8 cellular contexts compared by ENCODE assay signal in the genomic region with DNA sequence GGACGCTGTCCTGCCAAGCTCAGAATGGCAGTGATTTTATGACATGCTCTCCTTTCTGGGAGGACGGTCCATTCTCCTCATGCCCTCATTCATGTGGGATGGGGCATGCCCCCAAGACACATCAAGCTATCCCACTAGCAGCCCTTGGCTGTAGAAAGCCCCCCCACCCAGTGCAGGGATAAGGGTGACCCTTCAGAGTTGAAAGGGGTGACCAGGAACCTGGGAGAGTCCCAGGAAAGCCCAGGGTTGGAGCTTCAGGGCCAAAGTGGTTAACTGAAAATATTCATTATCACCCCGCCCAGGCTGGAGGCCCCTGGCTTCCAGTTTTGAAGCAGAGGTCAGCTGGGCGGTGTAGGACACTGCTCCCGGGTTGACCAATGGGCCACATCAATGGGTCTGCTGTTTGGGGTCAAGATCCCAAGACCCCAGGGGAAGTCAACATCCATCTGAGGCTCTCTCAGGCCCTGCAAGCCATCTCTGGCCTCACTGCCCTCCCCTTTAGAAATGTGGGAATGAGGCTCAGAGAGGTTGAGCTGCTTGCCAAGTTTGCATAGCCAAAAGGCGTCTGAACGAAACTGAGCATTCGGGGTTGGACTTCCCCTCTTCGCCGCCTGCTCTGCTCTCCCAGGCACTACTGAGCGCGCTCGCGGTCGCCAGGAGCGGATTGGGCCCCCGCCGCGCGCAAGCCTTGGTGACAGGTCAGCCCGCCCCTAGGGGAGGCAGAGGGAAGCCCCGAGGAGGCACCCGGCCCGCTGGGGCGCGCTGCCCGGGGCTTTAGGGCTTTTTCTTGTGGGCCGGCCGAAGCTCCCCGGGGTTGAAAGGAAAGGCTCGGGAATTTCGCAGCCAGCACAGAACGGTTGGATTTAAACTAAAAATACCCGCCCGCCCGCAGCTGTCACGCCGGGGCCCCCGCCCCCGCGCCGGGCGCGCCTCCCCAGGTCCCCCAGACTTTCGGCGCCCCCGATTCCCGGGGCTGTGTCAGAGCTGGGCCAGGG. TPM values are rescaled to one million over a fixed set of nuclear protein-coding genes. Genes with fewer than 3 reads are reported as not detected.
DNase-seq lines count a peak whose midpoint lies in the region; ATAC-seq and TF ChIP-seq lines count a peak whose summit lies in the region.

No MANE protein-coding gene starts in this region.

- peaks cover 0 to 2% of the 10 kb centered on the region in 2 donors for H3K36me3 Mint-ChIP-seq in activated T-cell treated with anti-CD3 and anti-CD28 coated beads, Interleukin-2, amount 50 U/mL, for 72 hours (ENCODE audit: insufficient read depth in 2 of 2)

- TF ChIP-seq CTCF in OCI-LY1 (IDR thresholded peaks at IDR 0.05; ENCODE audit: low read length) (peak; percentile 36; the same call in 1 of the 2 replicates), fibroblast of the aortic adventitia (IDR thresholded peaks at IDR 0.05; ENCODE audit: insufficient read depth, low read length) (peak; percentile 44), testis (IDR thresholded peaks at IDR 0.05) (peak; percentile 19 to 30 (median 30))

- no peaks in the 10 kb centered on the region for H3K79me2 ChIP-seq in OCI-LY1 (ENCODE audit: insufficient read depth, low read length)

- peak overlapping the region; percentile 90 to 93 for H3K4me3 Mint-ChIP-seq in activated T-cell treated with anti-CD3 and anti-CD28 coated beads, Interleukin-2, amount 50 U/mL, for 72 hours

- H3K27me3 ChIP-seq in BLaER1 (no peaks in the 10 kb centered on the region), OCI-LY1 (ENCODE audit: insufficient read depth, low read length) (peaks cover 8% of the 10 kb centered on the region; the same call in 1 of the 2 replicates), testis (no peaks in the 10 kb centered on the region)

- H3K27ac ChIP-seq in BLaER1 (peak overlapping the region; percentile 90), OCI-LY1 (ENCODE audit: low read depth, low read length, poor library complexity, severe bottlenecking) (no peak overlapping the region), testis (peak overlapping the region; percentile 72 to 79)

- H3K9ac ChIP-seq in BLaER1 (peak overlapping the region; percentile 94), OCI-LY1 (ENCODE audit: low read length) (no peak overlapping the region; the same call in 1 of the 2 replicates)

- H3K4me1 Mint-ChIP-seq in activated T-cell treated with anti-CD3 and anti-CD28 coated beads, Interleukin-2, amount 50 U/mL, for 72 hours (ENCODE audit: low read depth), result peaks cover 64% of the 10 kb centered on the region

- H3K27me3 Mint-ChIP-seq in activated T-cell treated with anti-CD3 and anti-CD28 coated beads, Interleukin-2, amount 50 U/mL, for 72 hours (ENCODE audit: low read depth), result no peaks in the 10 kb centered on the region

- H3F3A ChIP-seq in OCI-LY1 (ENCODE audit: insufficient read depth, low read length), result no peaks in the 10 kb centered on the region

- H2AFZ ChIP-seq in OCI-LY1 (ENCODE audit: low read length), result no peak overlapping the region

- H3K4me3 ChIP-seq in BLaER1 (peak overlapping the region; percentile 89), OCI-LY1 (ENCODE audit: low read depth, low read length, poor library complexity, severe bottlenecking) (peak overlapping the region; percentile 55), fibroblast of the aortic adventitia (ENCODE audit: low read depth, low read length) (peak overlapping the region; percentile 71), testis (peak overlapping the region; percentile 57 to 77)

- H3K9me3 ChIP-seq in BLaER1 (no peaks in the 10 kb centered on the region), OCI-LY1 (ENCODE audit: low read length) (no peaks in the 10 kb centered on the region), testis (no peaks in the 10 kb centered on the region)

- H3K4me2 ChIP-seq in BLaER1, result peak overlapping the region; percentile 92
- peak overlapping the region; percentile 47 for H3K4me2 ChIP-seq in OCI-LY1 (ENCODE audit: low read length)

- WGBS in testis, 2 donors, result 0 to 5% methylated on average over 21 to 39 of the region's 48 CpGs

- no peaks in the 10 kb centered on the region for H3K9me2 ChIP-seq in OCI-LY1 (ENCODE audit: low read depth, low read length)

- H3K4me1 ChIP-seq in BLaER1, result peaks cover 66% of the 10 kb centered on the region
- peaks cover 48% of the 10 kb centered on the region for H3K4me1 ChIP-seq in OCI-LY1 (ENCODE audit: insufficient read depth, low read length, severe bottlenecking)
- H3K4me1 ChIP-seq in testis, result peaks cover 56% of the 10 kb centered on the region

- peaks cover 11% of the 10 kb centered on the region for H4K20me1 ChIP-seq in BLaER1
- no peaks in the 10 kb centered on the region for H4K20me1 ChIP-seq in OCI-LY1 (ENCODE audit: insufficient read depth, low read length)

- TF ChIP-seq POLR2A in GM19099 (IDR thresholded peaks at IDR 0.05; ENCODE audit: extremely low read depth, insufficient read length, low read depth), result peak; percentile 55
- no peak for TF ChIP-seq POLR2A in testis (IDR thresholded peaks at IDR 0.05)

- peak overlapping the region; percentile 65 for H3K27ac Mint-ChIP-seq in activated T-cell treated with anti-CD3 and anti-CD28 coated beads, Interleukin-2, amount 50 U/mL, for 72 hours

- peak; percentile 87 for ATAC-seq in HG03354 (IDR thresholded peaks at IDR 0.05; ENCODE audit: poor library complexity, severe bottlenecking, unreplicated experiment)
- peak; percentile 85 to 89 for ATAC-seq in activated T-cell treated with anti-CD3 and anti-CD28 coated beads, Interleukin-2, amount 50 U/mL, for 72 hours (replicated peaks in 1 of 2)

- peak; percentile 91 to 92 for DNase-seq in activated T-cell treated with anti-CD3 and anti-CD28 coated beads, Interleukin-2, amount 50 U/mL, for 72 hours
- DNase-seq in fibroblast of the aortic adventitia (ENCODE audit: low read depth), result peak; percentile 70
- peak; percentile 45 for DNase-seq in occipital lobe (lab: John Stamatoyannopoulos, UW)
- peak; percentile 66 for DNase-seq in testis

- peaks cover 26% of the 10 kb centered on the region; the same call in 1 of the 2 replicates for H3K36me3 ChIP-seq in BLaER1
- no peaks in the 10 kb centered on the region for H3K36me3 ChIP-seq in OCI-LY1 (ENCODE audit: insufficient read depth, low read length)
- no peaks in the 10 kb centered on the region for H3K36me3 ChIP-seq in testis (ENCODE audit: low read depth, missing control alignments)

- no peaks in the 10 kb centered on the region for H3K9me3 Mint-ChIP-seq in activated T-cell treated with anti-CD3 and anti-CD28 coated beads, Interleukin-2, amount 50 U/mL, for 72 hours

- intact Hi-C loops in testis (cut with DNase I; ENCODE audit: low total_unique reads), result no loop called here

RNA-seq across cellular contexts. Expression of a gene that starts 0.6 kb away (rescaled TPM):
- 10 to 100 TPM; 59.9 to 66.2 TPM for total RNA-seq in activated T-cell treated with anti-CD3 and anti-CD28 coated beads, Interleukin-2, amount 50 U/mL, for 72 hours
- total RNA-seq in fibroblast of the aortic adventitia (ENCODE audit: low replicate concordance), result 19.3 and 63.4 TPM in 2 replicates
- total RNA-seq in occipital lobe, result 2.2 TPM
- 10 to 100 TPM; 37.6 to 38.9 TPM for total RNA-seq in testis
- 8.3 TPM for polyA plus RNA-seq in testis (ENCODE audit: insufficient read depth, low read depth, low replicate concordance)

RNA-seq across cellular contexts. Expression of a gene that starts 19.0 kb away (rescaled TPM):
- 10 to 100 TPM; 23.1 to 26.3 TPM for total RNA-seq in activated T-cell treated with anti-CD3 and anti-CD28 coated beads, Interleukin-2, amount 50 U/mL, for 72 hours
- total RNA-seq in fibroblast of the aortic adventitia (ENCODE audit: low replicate concordance) (8.5 and 47.2 TPM in 2 replicates), occipital lobe (28.7 TPM), testis (10 to 100 TPM; 83.9 to 95.0 TPM)
- 101 TPM for polyA plus RNA-seq in testis (ENCODE audit: insufficient read depth, low read depth, low replicate concordance)
